ENCODE assay signal across 26 cellular contexts in the genomic region with DNA sequence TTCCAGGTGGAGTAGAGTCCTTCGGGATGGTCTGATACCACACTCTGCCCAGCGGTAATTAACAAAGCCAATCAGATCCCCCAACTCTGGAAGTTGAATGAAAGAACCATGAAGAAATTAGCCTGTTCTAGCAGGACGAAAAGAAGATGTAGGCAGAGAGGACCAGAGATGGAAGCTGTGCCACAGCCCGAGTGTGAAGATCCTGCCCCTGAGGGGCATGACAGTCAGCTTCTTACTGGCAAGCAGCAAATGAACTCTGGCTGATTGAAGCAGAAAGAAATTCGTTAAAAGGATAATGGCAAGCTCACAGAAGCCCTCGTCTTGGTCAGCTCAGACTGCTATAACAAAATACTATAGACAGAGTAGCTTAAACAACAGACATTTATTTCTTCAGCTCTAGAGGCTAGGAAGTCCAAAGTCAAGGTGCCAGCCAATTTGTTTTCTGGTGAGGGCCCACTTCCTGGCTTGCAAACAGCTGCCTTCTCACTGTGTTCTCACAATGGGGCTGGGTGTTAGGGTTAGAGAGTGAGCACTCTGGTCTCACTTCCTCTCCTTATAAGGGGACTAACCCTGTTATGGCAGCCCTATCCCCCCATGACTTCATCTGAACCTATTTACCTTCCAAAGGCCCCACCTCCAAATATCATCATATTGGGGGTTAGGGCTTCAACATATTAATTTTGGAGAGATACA.
"Had no signal": no experiment of that assay in that cellular context is flagged by ENCODE, and none has a peak within 500 bp of the region (broad histone marks: within the 10 kb centered on the region; RNA-seq: fewer than 3 reads in every experiment).

No MANE protein-coding gene starts in this region.

- H3K36me3 ChIP-seq: SJSA1 had no signal

- FAIRE-seq: HepG2, K562, RCC 7860 had no signal

- DNase-seq: IMR-90, Kasumi-1, MV-4-11, NCI-H1048, NCI-H1105, NCI-H1417, NCI-H1436 treated with DMSO at 0.1 percent for 48 hours, NCI-H187, NCI-H2029, NCI-H2081 treated with DMSO at 0.1 percent for 48 hours, NCI-H2171, NCI-H226, NCI-H446, NCI-H510A, NCI-H524 treated with DMSO at 0.1 percent for 48 hours, NCI-H69, NCI-H774, Right ventricle myocardium superior, RPMI8226, SIG-M5 had no signal

- ATAC-seq: HepG2, K562 had no signal

- H3K4me3 ChIP-seq: K562, SJSA1, SK-N-MC had no signal

- H3K9ac ChIP-seq: KMS-11 had no signal

- H3K27ac ChIP-seq: KMS-11, SJSA1, SK-N-MC had no signal

- H3K4me2 ChIP-seq: KMS-11 had no signal

- H3K9me3 ChIP-seq: SJSA1 had no signal
